In genomic region chr17:21740836-21741235, GRCh38 we compare ENCODE assay signal across 19 cellular contexts. TPM values are rescaled to one million over a fixed set of nuclear protein-coding genes. Genes with fewer than 3 reads are reported as not detected.
"Had no signal": no experiment of that assay in that cellular context is flagged by ENCODE, and none has a peak within 500 bp of the region (broad histone marks: within the 10 kb centered on the region; RNA-seq: fewer than 3 reads in every experiment).

No MANE protein-coding gene starts in this region.

RNA-seq across cellular contexts. Expression of gene KCNJ18, which starts 48.5 kb away (rescaled TPM):
- total RNA-seq: dermis microvascular lymphatic vessel endothelial cell; fibroblast of villous mesenchyme; frontal cortex; hepatocyte; kidney; liver; lung; mononuclear cell; natural killer cell treated with Interleukin-12 subunit alpha and Interleukin-12 subunit beta and Interleukin-15 and Interleukin-18, amount 100 ng/mL, for 72 hours; neural crest cell; omental fat pad; pancreas; posterior vena cava; pulmonary artery endothelial cell; right lobe of liver; skeletal muscle tissue; stomach; subcutaneous adipose tissue; temporal lobe had no signal
- polyA plus RNA-seq: hepatocyte, liver, lung, pancreas, stomach had no signal
